ENCODE assay signal across 24 cellular contexts in the genomic region with DNA sequence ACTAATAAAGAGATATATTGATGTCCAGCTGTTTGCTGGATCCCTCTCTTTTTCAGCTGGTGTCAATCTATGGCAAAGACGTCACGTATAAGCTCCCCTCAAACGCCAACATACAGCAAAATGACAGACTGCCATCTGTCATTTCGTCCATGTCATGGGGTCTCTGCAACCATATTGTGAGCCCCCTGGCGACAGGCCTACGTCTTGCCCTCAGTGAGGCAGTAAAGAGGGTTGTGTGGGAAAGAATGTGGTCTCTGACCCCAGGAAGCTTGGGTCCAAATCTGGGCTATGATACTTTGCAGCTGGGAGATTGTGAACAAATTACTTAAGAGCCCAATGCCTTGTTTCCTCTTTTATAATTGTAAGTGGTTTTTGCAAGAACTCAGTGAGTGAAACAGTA. TPM values are rescaled to one million over a fixed set of nuclear protein-coding genes. Genes with fewer than 3 reads are reported as not detected.
DNase-seq lines count a peak whose midpoint lies in the region; ATAC-seq and TF ChIP-seq lines count a peak whose summit lies in the region.
"Had no signal": no experiment of that assay in that cellular context is flagged by ENCODE, and none has a peak within 500 bp of the region (broad histone marks: within the 10 kb centered on the region; RNA-seq: fewer than 3 reads in every experiment).

No MANE protein-coding gene starts in this region.

- H3K9me3 ChIP-seq in mesenchymal stem cell (ENCODE audit: control insufficient read depth, low read length): no peaks in the 10 kb centered on the region
- H3K9me3 ChIP-seq: breast epithelium, esophagus muscularis mucosa, spleen, thoracic aorta had no signal

- H3K4me1 Mint-ChIP-seq in GM23338: peaks cover 7% of the 10 kb centered on the region
- H3K4me1 Mint-ChIP-seq in Calu3 (ENCODE audit: low read depth, unreplicated experiment): no peaks in the 10 kb centered on the region
- H3K4me1 Mint-ChIP-seq: natural killer cell had no signal

- WGBS in mesendoderm (ENCODE audit: extremely low coverage, insufficient coverage, low lambda C conversion rate): no CpG with 5 or more reads among the region's 6 CpGs
- 18% methylated on average over 3 of the region's 6 CpGs for WGBS in mesenchymal stem cell

- H3K27ac Mint-ChIP-seq in GM23338: no peak overlapping the region
- H3K27ac Mint-ChIP-seq in Calu3 (ENCODE audit: unreplicated experiment): no peak overlapping the region
- H3K27ac Mint-ChIP-seq: activated CD4-positive, alpha-beta T cell treated with anti-CD3 and anti-CD28 coated beads for 36 hours; activated CD8-positive, alpha-beta memory T cell treated with anti-CD3 and anti-CD28 coated beads, Interleukin-2, amount 10 ng/mL, durations not matched to agents 7 days and 5 days; activated naive CD8-positive, alpha-beta T cell treated with anti-CD3 and anti-CD28 coated beads, Interleukin-2, amount 50 U/mL, for 24 hours; activated T-helper 2 cell treated with anti-CD3 and anti-CD28 coated beads, Interferon-gamma antibody, Interleukin-2, Interleukin-4, amounts not matched to agents 10 μg/mL and 5 μg/mL and 100 μg/mL, durations not matched to agents 14 hours and 24 hours and 36 hours; natural killer cell had no signal

- H3K9me2 ChIP-seq in GM23338 (ENCODE audit: insufficient read depth): no peaks in the 10 kb centered on the region

- H4K8ac ChIP-seq in mesendoderm (ENCODE audit: low read depth, low read length) (no peak overlapping the region), mesenchymal stem cell (ENCODE audit: low read length) (no peak overlapping the region)

- H3K36me3 Mint-ChIP-seq in GM23338 (ENCODE audit: low read depth): no peaks in the 10 kb centered on the region
- no peaks in the 10 kb centered on the region for H3K36me3 Mint-ChIP-seq in Calu3 (ENCODE audit: insufficient read depth, unreplicated experiment)
- H3K36me3 Mint-ChIP-seq: activated CD8-positive, alpha-beta memory T cell treated with anti-CD3 and anti-CD28 coated beads, Interleukin-2, amount 10 ng/mL, durations not matched to agents 7 days and 5 days; natural killer cell had no signal

- peak; percentile 38; the same call in 2 of the 3 replicates for ATAC-seq in GM23338
- ATAC-seq: activated CD4-positive, alpha-beta T cell treated with anti-CD3 and anti-CD28 coated beads for 36 hours; activated CD8-positive, alpha-beta memory T cell treated with anti-CD3 and anti-CD28 coated beads, Interleukin-2, amount 10 ng/mL, durations not matched to agents 7 days and 5 days; activated naive CD8-positive, alpha-beta T cell treated with anti-CD3 and anti-CD28 coated beads, Interleukin-2, amount 50 U/mL, for 24 hours; natural killer cell had no signal

- DNase-seq in GM23338 (ENCODE audit: low spot score) (peak; percentile 27), MV-4-11 (lab: John Stamatoyannopoulos, UW) (peak; percentile 69), astrocyte of the cerebellum (ENCODE audit: low read depth) (no peak), mesendoderm (peak; percentile 10), Calu3 (no peak), mesenchymal stem cell (no peak), RKO (ENCODE audit: low spot score) (no peak)
- no peak for DNase-seq in stimulated activated CD4-positive, alpha-beta T cell treated with anti-CD3 and anti-CD28 coated beads, Interleukin-2, amount 100 ng/mL, for 24 hours
- DNase-seq: activated CD4-positive, alpha-beta T cell treated with anti-CD3 and anti-CD28 coated beads for 36 hours; activated CD8-positive, alpha-beta memory T cell treated with anti-CD3 and anti-CD28 coated beads, Interleukin-2, amount 10 ng/mL, durations not matched to agents 7 days and 5 days; activated naive CD8-positive, alpha-beta T cell treated with anti-CD3 and anti-CD28 coated beads, Interleukin-2, amount 50 U/mL, for 24 hours; natural killer cell; NCI-H1694; NCI-H226; spleen; T-helper 9 cell had no signal

- H3K9ac ChIP-seq in mesendoderm (ENCODE audit: low read length): no peak overlapping the region
- no peak overlapping the region for H3K9ac ChIP-seq in mesenchymal stem cell (ENCODE audit: low read length)

- in situ Hi-C loops in astrocyte of the cerebellum (cut with HindIII; ENCODE audit: low sequenced_read_pairs): no loop called here

- H3K36me3 ChIP-seq in GM23338 (ENCODE audit: insufficient read depth): no peaks in the 10 kb centered on the region
- H3K36me3 ChIP-seq in mesendoderm (ENCODE audit: control insufficient read depth, insufficient read depth, low read length): no peaks in the 10 kb centered on the region
- no peaks in the 10 kb centered on the region for H3K36me3 ChIP-seq in mesenchymal stem cell (ENCODE audit: control insufficient read depth in 1 of 2, insufficient read depth in 2 of 2, low read depth in 1 of 2, low read length in 2 of 2)
- H3K36me3 ChIP-seq: breast epithelium, esophagus muscularis mucosa, spleen, thoracic aorta had no signal

- H3K27ac ChIP-seq in GM23338 (ENCODE audit: low read depth): no peak overlapping the region
- H3K27ac ChIP-seq in mesendoderm (ENCODE audit: low read depth, low read length): no peak overlapping the region
- H3K27ac ChIP-seq in mesenchymal stem cell (ENCODE audit: low read length, poor library complexity, severe bottlenecking): no peak overlapping the region
- H3K27ac ChIP-seq: SK-N-MC, spleen, thoracic aorta had no signal

- H3K56ac ChIP-seq in mesendoderm (ENCODE audit: low read length): no peak overlapping the region

- TF ChIP-seq CTCF in GM23338 (conservative IDR thresholded peaks at IDR 0.05; ENCODE audit: low read depth in 2 of 2) (peak; percentile 35 to 49; a peak in 3 of 4 replicates), astrocyte of the cerebellum (IDR thresholded peaks at IDR 0.05; ENCODE audit: low read depth, low read length, missing control alignments) (peak; percentile 8), Calu3 (IDR thresholded peaks at IDR 0.05; ENCODE audit: unreplicated experiment) (no peak)

- BruUV-seq in Calu3 (replicated peaks; lab: Mats Ljungman, UMichigan): no TSS peak

- no peaks in the 10 kb centered on the region for H3F3A ChIP-seq in GM23338 (replicated peaks; ENCODE audit: low read depth)

- CTCF ChIA-PET in Calu3 (lab: Charles Lee): no interaction called here

- no peak overlapping the region for H3K4me3 Mint-ChIP-seq in GM23338
- H3K4me3 Mint-ChIP-seq in Calu3 (ENCODE audit: low read depth, unreplicated experiment): no peak overlapping the region
- H3K4me3 Mint-ChIP-seq: activated CD4-positive, alpha-beta T cell treated with anti-CD3 and anti-CD28 coated beads for 36 hours; activated CD8-positive, alpha-beta memory T cell treated with anti-CD3 and anti-CD28 coated beads, Interleukin-2, amount 10 ng/mL, durations not matched to agents 7 days and 5 days; activated naive CD8-positive, alpha-beta T cell treated with anti-CD3 and anti-CD28 coated beads, Interleukin-2, amount 50 U/mL, for 24 hours; natural killer cell had no signal

- H3K4ac ChIP-seq in mesendoderm (ENCODE audit: low read depth, low read length) (no peak overlapping the region), mesenchymal stem cell (ENCODE audit: low read depth in 1 of 2, low read length in 2 of 2) (no peak overlapping the region)

- H3K79me2 ChIP-seq in GM23338 (replicated peaks; ENCODE audit: insufficient read depth) (no peaks in the 10 kb centered on the region), mesendoderm (ENCODE audit: control insufficient read depth, insufficient read depth, low read length) (no peaks in the 10 kb centered on the region)

- H2BK15ac ChIP-seq in mesendoderm (replicated peaks; ENCODE audit: low read depth) (no peak overlapping the region), mesenchymal stem cell (ENCODE audit: low read depth, poor library complexity, severe bottlenecking) (no peak overlapping the region)

- H3K23ac ChIP-seq in mesendoderm (ENCODE audit: low read length) (no peak overlapping the region), mesenchymal stem cell (ENCODE audit: low read length in 2 of 2) (no peak overlapping the region)

- intact Hi-C loops in Calu3 (cut with micrococcal nuclease; ENCODE audit: unreplicated experiment): no loop called here

- H3K27me3 ChIP-seq in GM23338 (ENCODE audit: insufficient read depth) (no peaks in the 10 kb centered on the region), mesendoderm (ENCODE audit: insufficient read depth, low read length, poor library complexity) (no peaks in the 10 kb centered on the region), mesenchymal stem cell (ENCODE audit: control insufficient read depth in 1 of 2, insufficient read depth in 1 of 2, low read length in 2 of 2) (peaks cover 0 to 18% of the 10 kb centered on the region in 2 experiments)
- H3K27me3 ChIP-seq: esophagus muscularis mucosa had no signal

- H2AK5ac ChIP-seq in mesendoderm (ENCODE audit: low read length) (no peak overlapping the region), mesenchymal stem cell (ENCODE audit: low read length, severe bottlenecking) (no peak overlapping the region)

- no peak overlapping the region for H4K91ac ChIP-seq in mesenchymal stem cell (ENCODE audit: low read length)

- no peak overlapping the region for H3K18ac ChIP-seq in mesendoderm (ENCODE audit: low read length)
- H3K18ac ChIP-seq in mesenchymal stem cell (ENCODE audit: low read depth in 1 of 2, low read length in 2 of 2): no peak overlapping the region

- no peak overlapping the region for H4K5ac ChIP-seq in mesendoderm (ENCODE audit: low read length)

- H3K79me1 ChIP-seq in mesendoderm (ENCODE audit: low read length) (no peaks in the 10 kb centered on the region), mesenchymal stem cell (replicated peaks; ENCODE audit: low read length, poor library complexity, severe bottlenecking) (no peaks in the 10 kb centered on the region)

- H3K4me2 ChIP-seq in GM23338: no peak overlapping the region
- H3K4me2 ChIP-seq in mesendoderm (ENCODE audit: low read length): no peak overlapping the region
- H3K4me2 ChIP-seq in mesenchymal stem cell (ENCODE audit: low read length, poor library complexity, severe bottlenecking): no peak overlapping the region

- H3K14ac ChIP-seq in mesenchymal stem cell (ENCODE audit: low read length in 2 of 2): no peak overlapping the region

- H3K4me1 ChIP-seq in GM23338 (ENCODE audit: insufficient read depth): 0 out of 2 replicates have a peak, but pooled peaks cover 3% of the 10 kb centered on the region
- no peaks in the 10 kb centered on the region for H3K4me1 ChIP-seq in mesendoderm (ENCODE audit: control insufficient read depth, low read depth, low read length)
- H3K4me1 ChIP-seq in mesenchymal stem cell (ENCODE audit: control insufficient read depth, insufficient read depth, low read depth, low read length): no peaks in the 10 kb centered on the region
- H3K4me1 ChIP-seq: breast epithelium, spleen had no signal

- H2BK12ac ChIP-seq in mesenchymal stem cell (ENCODE audit: low read length in 2 of 2): no peak overlapping the region

- H2BK120ac ChIP-seq in mesendoderm (ENCODE audit: low read depth, low read length) (no peak overlapping the region), mesenchymal stem cell (ENCODE audit: low read depth, low read length) (no peak overlapping the region)

- peaks cover 7% of the 10 kb centered on the region for H3K27me3 Mint-ChIP-seq in GM23338 (ENCODE audit: insufficient read depth, low read depth, poor library complexity)
- H3K27me3 Mint-ChIP-seq in Calu3 (ENCODE audit: unreplicated experiment): no peaks in the 10 kb centered on the region
- H3K27me3 Mint-ChIP-seq: activated CD4-positive, alpha-beta T cell treated with anti-CD3 and anti-CD28 coated beads for 36 hours; activated CD8-positive, alpha-beta memory T cell treated with anti-CD3 and anti-CD28 coated beads, Interleukin-2, amount 10 ng/mL, durations not matched to agents 7 days and 5 days had no signal

- H3K4me3 ChIP-seq in GM23338 (no peak overlapping the region), astrocyte of the cerebellum (ENCODE audit: low read depth, low read length) (no peak overlapping the region), mesendoderm (ENCODE audit: low read length) (no peak overlapping the region), mesenchymal stem cell (ENCODE audit: insufficient read depth in 1 of 2, low read depth in 1 of 2, low read length in 2 of 2) (no peak overlapping the region)
- H3K4me3 ChIP-seq: breast epithelium, esophagus muscularis mucosa, SK-N-MC, spleen, thoracic aorta had no signal

- H2AFZ ChIP-seq in GM23338 (no peak overlapping the region), mesenchymal stem cell (ENCODE audit: low read depth, low read length) (no peak overlapping the region)

- H4K20me1 ChIP-seq in GM23338 (replicated peaks; ENCODE audit: insufficient read depth): no peaks in the 10 kb centered on the region

- no peaks in the 10 kb centered on the region for H3K9me3 Mint-ChIP-seq in GM23338
- no peaks in the 10 kb centered on the region for H3K9me3 Mint-ChIP-seq in Calu3 (ENCODE audit: low read depth, unreplicated experiment)
- H3K9me3 Mint-ChIP-seq: activated naive CD8-positive, alpha-beta T cell treated with anti-CD3 and anti-CD28 coated beads, Interleukin-2, amount 50 U/mL, for 24 hours; activated T-helper 2 cell treated with anti-CD3 and anti-CD28 coated beads, Interferon-gamma antibody, Interleukin-2, Interleukin-4, amounts not matched to agents 10 μg/mL and 5 μg/mL and 100 μg/mL, durations not matched to agents 14 hours and 24 hours and 36 hours; natural killer cell had no signal

- H2BK5ac ChIP-seq in mesendoderm (ENCODE audit: low read length) (no peak overlapping the region), mesenchymal stem cell (ENCODE audit: low read depth, low read length, poor library complexity, severe bottlenecking) (no peak overlapping the region)

RNA-seq across cellular contexts. Expression of gene SUPT20HL2, which starts 7.4 kb away (rescaled TPM):
- not detected in 2 replicates for total RNA-seq in GM23338 (2014; rRNA removed; shearing (Covaris generic))
- 0.08 TPM in 1 of 2 replicates, not detected in the other for polyA plus RNA-seq in GM23338 (2016; fragmentation: Nextera tagmentation; extraction: Ambion mirVana)
- not detected for polyA plus RNA-seq in mesendoderm (2013, experiment 1 of 2)
- polyA plus RNA-seq in mesendoderm (2013, experiment 2 of 2): not detected
- total RNA-seq in Calu3 (2022): not detected in 2 replicates
- not detected for polyA plus RNA-seq in mesenchymal stem cell (2013, experiment 1 of 2)
- not detected for polyA plus RNA-seq in mesenchymal stem cell (2013, experiment 2 of 2)
- total RNA-seq: activated CD4-positive, alpha-beta T cell treated with anti-CD3 and anti-CD28 coated beads for 36 hours; activated CD8-positive, alpha-beta memory T cell treated with anti-CD3 and anti-CD28 coated beads, Interleukin-2, amount 10 ng/mL, durations not matched to agents 7 days and 5 days; activated T-helper 2 cell treated with anti-CD3 and anti-CD28 coated beads, Interferon-gamma antibody, Interleukin-2, Interleukin-4, amounts not matched to agents 10 μg/mL and 5 μg/mL and 100 μg/mL, durations not matched to agents 14 hours and 24 hours and 36 hours; breast epithelium; dermis microvascular lymphatic vessel endothelial cell; HT1080; natural killer cell; spleen; thoracic aorta had no signal
- polyA plus RNA-seq: BJ, spleen had no signal

RNA-seq across cellular contexts. Expression of gene SUPT20HL1, which starts 54.0 kb away (rescaled TPM):
- total RNA-seq in GM23338 (2014; rRNA removed; shearing (Covaris generic)): not detected in 2 replicates
- not detected in 2 replicates for polyA plus RNA-seq in GM23338 (2016; fragmentation: Nextera tagmentation; extraction: Ambion mirVana)
- not detected for polyA plus RNA-seq in mesendoderm (2013, experiment 1 of 2)
- not detected for polyA plus RNA-seq in mesendoderm (2013, experiment 2 of 2)
- not detected in 2 replicates for total RNA-seq in Calu3 (2022)
- not detected for polyA plus RNA-seq in mesenchymal stem cell (2013, experiment 1 of 2)
- not detected for polyA plus RNA-seq in mesenchymal stem cell (2013, experiment 2 of 2)
- total RNA-seq: activated CD8-positive, alpha-beta memory T cell treated with anti-CD3 and anti-CD28 coated beads, Interleukin-2, amount 10 ng/mL, durations not matched to agents 7 days and 5 days; activated T-helper 2 cell treated with anti-CD3 and anti-CD28 coated beads, Interferon-gamma antibody, Interleukin-2, Interleukin-4, amounts not matched to agents 10 μg/mL and 5 μg/mL and 100 μg/mL, durations not matched to agents 14 hours and 24 hours and 36 hours; breast epithelium; dermis microvascular lymphatic vessel endothelial cell; esophagus muscularis mucosa; HT1080; natural killer cell; spleen; thoracic aorta had no signal
- polyA plus RNA-seq: BJ, spleen had no signal

Comparison
In these comparisons a context has a peak if more than half of its experiments do, and no peak if none do; other contexts are left out.
1. DNase-seq: peak in GM23338 (single experiment), MV-4-11 (single experiment) and mesendoderm (single experiment); none in astrocyte of the cerebellum (single experiment), Calu3 (single experiment), mesenchymal stem cell (single experiment), stimulated activated CD4-positive, alpha-beta T cell treated with anti-CD3 and anti-CD28 coated beads, Interleukin-2, amount 100 ng/mL, for 24 hours (0 of 2) and RKO (single experiment).